In genomic region chr17:19830061-19830460, GRCh38 we compare ENCODE assay signal across 27 cellular contexts.
"Had no signal": no experiment of that assay in that cellular context is flagged by ENCODE, and none has a peak within 500 bp of the region (broad histone marks: within the 10 kb centered on the region; RNA-seq: fewer than 3 reads in every experiment).

No MANE protein-coding gene starts in this region.

- DNase-seq: dorsolateral prefrontal cortex; effector CD4-positive, alpha-beta T cell; foreskin fibroblast; heart left ventricle; left cardiac atrium; left lung; mesendoderm; naive thymus-derived CD8-positive, alpha-beta T cell; nephron progenitor cell; nucleus accumbens; stimulated activated CD4-positive, alpha-beta T cell treated with anti-CD3 and anti-CD28 coated beads, Interleukin-12 subunit alpha, Interleukin-12 subunit beta, amount 100 ng/mL, for 4 hours; stimulated activated CD4-positive, alpha-beta T cell treated with anti-CD3 and anti-CD28 coated beads, Interleukin-1b, Interleukin-23, amount 100 ng/mL, for 48 hours; stimulated activated CD4-positive, alpha-beta T cell treated with anti-CD3 and anti-CD28 coated beads, Interleukin-4, amount 100 ng/mL, for 1 hour; stimulated activated CD8-positive, alpha-beta memory T cell treated with anti-CD3 and anti-CD28 coated beads, Interleukin-4, amount 100 ng/mL, for 48 hours; stimulated activated naive CD4-positive, alpha-beta T cell; stimulated activated naive CD8-positive, alpha-beta T cell treated with anti-CD3 and anti-CD28 coated beads, Interleukin-15, amount 100 ng/mL, for 72 hours; transverse colon had no signal

- H3K9me3 ChIP-seq: gastroesophageal sphincter, heart left ventricle, left lung, prostate gland, right atrium auricular region, suprapubic skin, transverse colon, vagina had no signal

- H3K4me3 ChIP-seq: dorsolateral prefrontal cortex, gastroesophageal sphincter, heart left ventricle, hepatocyte, left lung, prostate gland, right atrium auricular region, smooth muscle cell, suprapubic skin, transverse colon, vagina had no signal

- ATAC-seq: esophagus mucosa; gastroesophageal sphincter; heart left ventricle; left cardiac atrium; left lung; naive thymus-derived CD8-positive, alpha-beta T cell; sciatic nerve; stimulated activated naive CD8-positive, alpha-beta T cell treated with anti-CD3 and anti-CD28 coated beads, Interleukin-15, amount 100 ng/mL, for 72 hours had no signal

- H3K36me3 ChIP-seq: prostate gland had no signal

- H3K27ac ChIP-seq: dorsolateral prefrontal cortex, epithelial cell of prostate, gastroesophageal sphincter, heart left ventricle, hepatocyte, left lung, prostate gland, right atrium auricular region, suprapubic skin, transverse colon, vagina had no signal

- H3K4me1 ChIP-seq: gastroesophageal sphincter, heart left ventricle, left lung, prostate gland, right atrium auricular region, suprapubic skin, transverse colon, vagina had no signal

- H3K4me2 ChIP-seq: hepatocyte, smooth muscle cell had no signal

- H3K27me3 ChIP-seq: dorsolateral prefrontal cortex, gastroesophageal sphincter, heart left ventricle, hepatocyte, left lung, right atrium auricular region, suprapubic skin, transverse colon, vagina had no signal
